In the genomic region with DNA sequence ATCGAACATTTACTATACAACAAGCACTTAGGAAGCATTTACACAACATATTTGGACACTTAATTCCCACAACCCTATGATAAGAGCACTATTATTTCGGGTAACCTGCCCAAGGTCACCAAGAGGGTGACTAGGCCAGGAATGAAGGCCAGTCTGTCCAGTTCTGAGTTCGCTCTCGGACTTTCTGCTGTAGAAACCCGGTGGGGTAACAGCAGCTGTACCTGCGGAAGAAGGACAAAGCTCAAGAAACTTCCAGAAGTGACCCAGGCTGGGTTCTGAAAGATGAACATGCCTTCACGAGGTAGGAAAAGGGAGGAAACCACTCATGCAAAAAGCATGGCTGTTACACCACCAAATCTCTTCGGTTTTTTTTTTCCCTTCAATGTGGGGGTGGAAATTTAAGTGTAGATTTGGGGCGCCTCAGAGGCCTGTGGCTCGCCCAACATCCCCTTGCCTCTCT, we compare ENCODE assay signal across 8 cellular contexts. TPM values are rescaled to one million over a fixed set of nuclear protein-coding genes. Genes with fewer than 3 reads are reported as not detected.
DNase-seq lines count a peak whose midpoint lies in the region; ATAC-seq, FAIRE-seq and TF ChIP-seq lines count a peak whose summit lies in the region.

No MANE protein-coding gene starts in this region.

- WGBS in A549 (ENCODE audit: missing lambda C conversion rate): 33% methylated on average over 10 of the region's 10 CpGs
- WGBS in mesenchymal stem cell: 59% methylated on average over 8 of the region's 10 CpGs

- H3K27me3 ChIP-seq in HUES6 (ENCODE audit: control insufficient read depth, insufficient read depth, low read length) (no peaks in the 10 kb centered on the region), mesenchymal stem cell (ENCODE audit: control insufficient read depth in 1 of 2, insufficient read depth in 1 of 2, low read length in 2 of 2) (peaks cover 0 to 6% of the 10 kb centered on the region in 2 experiments), vagina (no peaks in the 10 kb centered on the region)

- H4K8ac ChIP-seq in mesenchymal stem cell (ENCODE audit: low read length): peak overlapping the region; percentile 98

- peaks cover 2% of the 10 kb centered on the region for H3K79me1 ChIP-seq in mesenchymal stem cell (replicated peaks; ENCODE audit: low read length, poor library complexity, severe bottlenecking)

- peak overlapping the region; percentile 96 for H2AK5ac ChIP-seq in mesenchymal stem cell (ENCODE audit: low read length, severe bottlenecking)

- H3K9me3 ChIP-seq in A549: no peaks in the 10 kb centered on the region
- H3K9me3 ChIP-seq in HUES6 (ENCODE audit: control insufficient read depth, insufficient read depth, low read depth, low read length): no peaks in the 10 kb centered on the region
- H3K9me3 ChIP-seq in mesenchymal stem cell (ENCODE audit: control insufficient read depth, low read length): no peaks in the 10 kb centered on the region
- H3K9me3 ChIP-seq in vagina: no peaks in the 10 kb centered on the region

- peaks cover 5% of the 10 kb centered on the region for H3K36me3 Mint-ChIP-seq in MCF 10A (ENCODE audit: insufficient read depth, unreplicated experiment)

- no peaks in the 10 kb centered on the region for H3K36me3 ChIP-seq in HUES6 (ENCODE audit: control insufficient read depth, insufficient read depth, low read length)
- H3K36me3 ChIP-seq in mesenchymal stem cell (ENCODE audit: control insufficient read depth in 1 of 2, insufficient read depth in 2 of 2, low read depth in 1 of 2, low read length in 2 of 2): no peaks in the 10 kb centered on the region
- H3K36me3 ChIP-seq in vagina: no peaks in the 10 kb centered on the region

- no peak for TF ChIP-seq EP300 in A549 (IDR thresholded peaks at IDR 0.05)

- peak overlapping the region; percentile 98 for H2AFZ ChIP-seq in mesenchymal stem cell (ENCODE audit: low read depth, low read length)

- no peaks in the 10 kb centered on the region for H3K9me3 Mint-ChIP-seq in MCF 10A (ENCODE audit: unreplicated experiment)

- H3K18ac ChIP-seq in mesenchymal stem cell (ENCODE audit: low read depth in 1 of 2, low read length in 2 of 2): peak overlapping the region in 1 of 2 experiments; percentile 67

- H3K9ac ChIP-seq in HUES6 (ENCODE audit: low read length) (peak overlapping the region; percentile 81), mesenchymal stem cell (ENCODE audit: low read length) (peak overlapping the region; percentile 93)

- H3K4ac ChIP-seq in mesenchymal stem cell (ENCODE audit: low read depth in 1 of 2, low read length in 2 of 2): peak overlapping the region; percentile 59 to 73

- H3K27ac ChIP-seq in A549 (peak overlapping the region; percentile 83 to 90), HUES6 (ENCODE audit: low read depth, low read length) (peak overlapping the region; percentile 19; the same call in 1 of the 2 replicates), mesenchymal stem cell (ENCODE audit: low read length, poor library complexity, severe bottlenecking) (peak overlapping the region; percentile 66), vagina (peak overlapping the region; percentile 80)

- peaks cover 15% of the 10 kb centered on the region for H3K4me1 Mint-ChIP-seq in MCF 10A (ENCODE audit: insufficient read depth, unreplicated experiment)

- H2BK15ac ChIP-seq in mesenchymal stem cell (ENCODE audit: low read depth, poor library complexity, severe bottlenecking): peak overlapping the region; percentile 63

- H3K4me1 ChIP-seq in A549 (peaks cover 19% of the 10 kb centered on the region), HUES6 (ENCODE audit: control insufficient read depth, insufficient read depth, low read length) (peaks cover 6% of the 10 kb centered on the region; the same call in 1 of the 2 replicates), mesenchymal stem cell (ENCODE audit: control insufficient read depth, insufficient read depth, low read depth, low read length) (peaks cover 5% of the 10 kb centered on the region), vagina (peaks cover 9% of the 10 kb centered on the region)

- TSS peak; percentile 90 for BruUV-seq in MCF 10A (replicated peaks; lab: Mats Ljungman, UMichigan)

- H3K4me3 Mint-ChIP-seq in MCF 10A (ENCODE audit: unreplicated experiment): peak overlapping the region; percentile 95

- no peak overlapping the region for H2BK5ac ChIP-seq in mesenchymal stem cell (ENCODE audit: low read depth, low read length, poor library complexity, severe bottlenecking)

- TF ChIP-seq RAD21 in A549 (conservative IDR thresholded peaks at IDR 0.05 in 1 of 2, IDR thresholded peaks at IDR 0.05 in 1 of 2): no peak

- H3K14ac ChIP-seq in mesenchymal stem cell (ENCODE audit: low read length in 2 of 2): no peak overlapping the region

- H3K4me3 ChIP-seq in A549 (peak overlapping the region; percentile 56), HUES6 (ENCODE audit: low read depth, low read length) (peak overlapping the region; percentile 66), mesenchymal stem cell (ENCODE audit: insufficient read depth in 1 of 2, low read depth in 1 of 2, low read length in 2 of 2) (peak overlapping the region; percentile 68 to 87), vagina (peak overlapping the region; percentile 59 to 82)

- no peak overlapping the region for H3K23ac ChIP-seq in mesenchymal stem cell (ENCODE audit: low read length in 2 of 2)

- CTCF ChIA-PET in A549 (lab: Yijun Ruan, JAX) (interaction anchor here (0.6 to 4.1 kb wide), 17 partner anchors 8 to 352 kb away, joined by 3 to 53 read pairs (median 4); a partner anchor contains a TSS), MCF 10A (lab: Yijun Ruan, JAX) (interaction anchor here (0.6 to 7.8 kb wide), 13 partner anchors 9 to 407 kb away, joined by 3 to 64 read pairs (median 4); a partner anchor contains a TSS)

- intact Hi-C loops in MCF 10A (cut with micrococcal nuclease) (no loop called here), vagina (cut with DNase I) (no loop called here)

- H2BK120ac ChIP-seq in mesenchymal stem cell (ENCODE audit: low read depth, low read length): no peak overlapping the region

- no peaks in the 10 kb centered on the region for H3K27me3 Mint-ChIP-seq in MCF 10A (ENCODE audit: insufficient read depth, unreplicated experiment)

- peak overlapping the region; percentile 91 for H3K4me2 ChIP-seq in A549
- peak overlapping the region; percentile 94 for H3K4me2 ChIP-seq in mesenchymal stem cell (ENCODE audit: low read length, poor library complexity, severe bottlenecking)

- FAIRE-seq in A549 (lab: Jason Lieb, UNC): no peak

- DNase-seq in A549 (ENCODE audit: low read depth in 1 of 2, low spot score in 1 of 2) (no peak), MCF 10A (ENCODE audit: unreplicated experiment) (no peak), mesenchymal stem cell (no peak), vagina (ENCODE audit: extremely low spot score in 2 of 2) (no peak), foreskin melanocyte (no peak), activated gamma-delta T cell (lab: John Stamatoyannopoulos, UW) (no peak)

- peak; percentile 13 to 36; a peak in 4 of 6 replicates for ATAC-seq in A549
- ATAC-seq in HG02970 (IDR thresholded peaks at IDR 0.05; ENCODE audit: low FRiP score, unreplicated experiment): no peak

- TF ChIP-seq CTCF in A549 (IDR thresholded peaks at IDR 0.05) (no peak), MCF 10A (IDR thresholded peaks at IDR 0.05; ENCODE audit: unreplicated experiment) (no peak), vagina (IDR thresholded peaks at IDR 0.05) (no peak)

- TF ChIP-seq POLR2A in A549 (IDR thresholded peaks at IDR 0.05; ENCODE audit: low read length) (no peak), vagina (IDR thresholded peaks at IDR 0.05) (no peak)

- POLR2A ChIA-PET in A549 (lab: Yijun Ruan, JAX) (interaction anchor here (0.6 to 2.5 kb wide), 10 partner anchors 14 to 1375 kb away, joined by 3 to 22 read pairs (median 5); a partner anchor contains a TSS), MCF 10A (lab: Yijun Ruan, JAX) (interaction anchor here (0.6 to 6.3 kb wide), 13 partner anchors 10 to 219 kb away, joined by 3 to 44 read pairs (median 4); a partner anchor contains a TSS)

- H4K91ac ChIP-seq in mesenchymal stem cell (ENCODE audit: low read length): no peak overlapping the region

- peak overlapping the region; percentile 97 for H3K27ac Mint-ChIP-seq in MCF 10A (ENCODE audit: low read depth, unreplicated experiment)

- H2BK12ac ChIP-seq in mesenchymal stem cell (ENCODE audit: low read length in 2 of 2): no peak overlapping the region

RNA-seq across cellular contexts. Expression of a gene that starts 10.8 kb away (rescaled TPM):
- polyA plus RNA-seq in A549 (2011; rRNA removed): 0.21 TPM in 1 of 2 replicates, not detected in the other
- polyA plus RNA-seq in A549 (2012; cell fraction: cytosol; rRNA removed): not detected in 2 replicates
- not detected in 2 replicates for polyA plus RNA-seq in A549 (2012; cell fraction: nucleus; rRNA removed)
- not detected in 3 replicates for polyA plus RNA-seq in A549 (2017; fragmentation: RNase III; extraction: RNeasy Plus Mini Kit Qiagen cat#74134 plus additional on column Dnase treatment)
- polyA minus RNA-seq in A549 (2011; rRNA and poly(A)+ RNA removed): not detected in 2 replicates
- total RNA-seq in MCF 10A (2022): not detected in 2 replicates
- 0.18 TPM for polyA plus RNA-seq in mesenchymal stem cell (2013, experiment 1 of 2)
- not detected for polyA plus RNA-seq in mesenchymal stem cell (2013, experiment 2 of 2)
- total RNA-seq in vagina: not detected

RNA-seq across cellular contexts. Expression of a gene that starts 14.7 kb away (rescaled TPM):
- polyA plus RNA-seq in A549 (2011; rRNA removed) (1.6 and 2.6 TPM in 2 replicates), A549 (2017; fragmentation: RNase III; extraction: RNeasy Plus Mini Kit Qiagen cat#74134 plus additional on column Dnase treatment) (0.87 to 1.6 TPM (median 0.95 TPM) in 3 replicates)
- polyA plus RNA-seq in A549 (2012; cell fraction: cytosol; rRNA removed): 0.52 and 0.79 TPM in 2 replicates
- polyA plus RNA-seq in A549 (2012; cell fraction: nucleus; rRNA removed): 0.29 and 0.34 TPM in 2 replicates
- 1.2 and 1.3 TPM in 2 replicates for polyA minus RNA-seq in A549 (2011; rRNA and poly(A)+ RNA removed)
- total RNA-seq in MCF 10A (2022) (0.61 TPM in 1 of 2 replicates, not detected in the other), vagina (not detected)
- 0.99 TPM for polyA plus RNA-seq in mesenchymal stem cell (2013, experiment 1 of 2)
- polyA plus RNA-seq in mesenchymal stem cell (2013, experiment 2 of 2): 0.85 TPM

RNA-seq across cellular contexts. Expression of a gene that starts 23.8 kb away (rescaled TPM):
- not detected in 2 replicates for polyA plus RNA-seq in A549 (2011; rRNA removed)
- polyA plus RNA-seq in A549 (2012; cell fraction: cytosol; rRNA removed): not detected in 2 replicates
- polyA plus RNA-seq in A549 (2012; cell fraction: nucleus; rRNA removed): not detected in 2 replicates
- polyA plus RNA-seq in A549 (2017; fragmentation: RNase III; extraction: RNeasy Plus Mini Kit Qiagen cat#74134 plus additional on column Dnase treatment): not detected in 3 replicates
- polyA minus RNA-seq in A549 (2011; rRNA and poly(A)+ RNA removed): under 0.01 TPM in 2 replicates
- total RNA-seq in MCF 10A (2022): 1,764 and 2,069 TPM in 2 replicates
- polyA plus RNA-seq in mesenchymal stem cell (2013, experiment 1 of 2): not detected
- polyA plus RNA-seq in mesenchymal stem cell (2013, experiment 2 of 2): not detected
- total RNA-seq in vagina: under 0.01 TPM

RNA-seq across cellular contexts. Expression of a gene that starts 25.1 kb away (rescaled TPM):
- polyA plus RNA-seq in A549 (2011; rRNA removed): under 0.01 TPM in 1 of 2 replicates, not detected in the other
- not detected in 2 replicates for polyA plus RNA-seq in A549 (2012; cell fraction: cytosol; rRNA removed)
- polyA plus RNA-seq in A549 (2012; cell fraction: nucleus; rRNA removed): not detected in 2 replicates
- polyA plus RNA-seq in A549 (2017; fragmentation: RNase III; extraction: RNeasy Plus Mini Kit Qiagen cat#74134 plus additional on column Dnase treatment): not detected in 3 replicates
- under 0.01 TPM in 2 replicates for polyA minus RNA-seq in A549 (2011; rRNA and poly(A)+ RNA removed)
- 2,753 and 3,369 TPM in 2 replicates for total RNA-seq in MCF 10A (2022)
- polyA plus RNA-seq in mesenchymal stem cell (2013, experiment 1 of 2): not detected
- not detected for polyA plus RNA-seq in mesenchymal stem cell (2013, experiment 2 of 2)
- total RNA-seq in vagina: under 0.01 TPM

RNA-seq across cellular contexts. Expression of a gene that starts 51.3 kb away (rescaled TPM):
- polyA plus RNA-seq in A549 (2011; rRNA removed) (40.1 and 62.8 TPM in 2 replicates), A549 (2017; fragmentation: RNase III; extraction: RNeasy Plus Mini Kit Qiagen cat#74134 plus additional on column Dnase treatment) (97.0 to 102 TPM (median 98.6 TPM) in 3 replicates)
- polyA plus RNA-seq in A549 (2012; cell fraction: cytosol; rRNA removed): 67.2 and 97.2 TPM in 2 replicates
- 165 and 170 TPM in 2 replicates for polyA plus RNA-seq in A549 (2012; cell fraction: nucleus; rRNA removed)
- 44.1 and 64.3 TPM in 2 replicates for polyA minus RNA-seq in A549 (2011; rRNA and poly(A)+ RNA removed)
- total RNA-seq in MCF 10A (2022) (216 and 256 TPM in 2 replicates), vagina (95.3 TPM)
- polyA plus RNA-seq in mesenchymal stem cell (2013, experiment 1 of 2): 90.4 TPM
- 88.1 TPM for polyA plus RNA-seq in mesenchymal stem cell (2013, experiment 2 of 2)

Comparison
In these comparisons a context has a peak if more than half of its experiments do, and no peak if none do; other contexts are left out.
1. H3K27ac ChIP-seq: peak in every context shown above with its lines; median percentile 86 in A549; 80 in vagina; 66 in mesenchymal stem cell; 19 in HUES6.
2. RNA of a gene that starts 23.8 kb away (total RNA-seq): 1,764 to 2,069 TPM in MCF 10A; under 0.01 TPM in vagina (single experiment); every median in the first group is over 1,000 times any median in the second.
3. Peak in every context shown above with its lines, with median percentiles within 50 percentile points of each other: H3K4me3 ChIP-seq.